In the genomic region with DNA sequence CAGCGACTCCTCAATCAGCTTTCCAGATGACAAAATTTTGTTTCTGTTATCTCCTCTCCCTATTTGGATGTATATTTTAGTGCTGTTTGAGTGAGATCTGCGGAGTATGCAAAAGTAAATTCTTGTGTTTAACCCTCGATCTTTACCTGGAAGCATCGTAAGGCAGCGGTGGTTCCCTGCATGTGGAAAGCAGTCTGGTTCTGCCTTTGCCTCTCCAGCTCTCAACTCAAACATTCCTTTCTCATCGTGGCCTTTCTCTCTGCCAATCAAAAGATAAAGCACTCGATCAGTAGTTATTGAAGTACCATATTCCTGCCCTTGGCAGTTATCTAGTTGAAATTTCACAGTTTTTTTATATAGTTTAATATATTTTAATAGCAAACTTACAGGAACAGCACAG, we compare ENCODE assay signal across 1 cellular context.
TF ChIP-seq lines count a peak whose summit lies in the region.

No MANE protein-coding gene starts in this region.

TF ChIP-seq in A549, 52 proteins besides CTCF, POLR2A, EP300 and RAD21 (continued from another document):
- TF ChIP-seq ZFP36 (IDR thresholded peaks at IDR 0.05; ENCODE audit: borderline replicate concordance, partially characterized antibody): no peak
